8 cellular contexts compared by ENCODE assay signal in the genomic region with DNA sequence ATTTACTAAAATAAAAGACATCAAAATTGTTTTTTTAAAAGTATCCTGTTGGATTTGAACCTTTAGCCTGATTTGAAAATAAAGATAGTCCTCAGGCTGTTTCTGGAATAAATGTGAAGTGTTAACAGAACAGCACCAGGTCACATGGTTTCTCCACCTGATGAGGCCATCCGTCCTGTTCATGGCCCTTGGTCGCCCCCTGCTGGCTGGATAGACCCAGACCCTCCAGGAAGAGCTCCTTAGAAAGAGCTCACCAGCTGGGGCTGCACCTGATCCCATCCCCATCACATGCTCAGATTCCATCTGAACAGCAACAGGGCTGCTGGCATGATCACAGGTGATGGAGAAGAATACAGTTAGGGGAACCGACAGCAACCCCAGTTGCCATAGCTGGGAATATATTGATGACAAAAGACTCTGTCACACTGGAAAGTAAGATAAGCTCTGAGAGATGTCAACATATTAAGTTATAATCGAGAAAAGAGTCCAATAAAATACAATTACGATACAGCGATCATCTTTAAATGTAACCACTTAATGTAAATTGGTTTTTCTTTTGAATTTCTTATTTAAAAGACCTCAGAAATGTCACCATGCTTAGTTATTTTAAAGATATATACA. TPM values are rescaled to one million over a fixed set of nuclear protein-coding genes. Genes with fewer than 3 reads are reported as not detected.
A peak's percentile ranks its signal among the peaks of the same experiment; 100 is the strongest.
DNase-seq lines count a peak whose midpoint lies in the region; ATAC-seq and TF ChIP-seq lines count a peak whose summit lies in the region.

No MANE protein-coding gene starts in this region.

- BruUV-seq in OCI-LY7 (replicated peaks; lab: Mats Ljungman, UMichigan) = no TSS peak

- no peaks in the 10 kb centered on the region for H3K36me3 Mint-ChIP-seq in natural killer cell treated with Interleukin-12 subunit alpha and Interleukin-12 subunit beta and Interleukin-15 and Interleukin-18, amount 100 ng/mL, for 72 hours

- H3K4me3 Mint-ChIP-seq in natural killer cell treated with Interleukin-12 subunit alpha and Interleukin-12 subunit beta and Interleukin-15 and Interleukin-18, amount 100 ng/mL, for 72 hours = no peak overlapping the region

- no peaks in the 10 kb centered on the region for H3K4me1 ChIP-seq in OCI-LY7 (ENCODE audit: insufficient read depth, low read length, poor library complexity, severe bottlenecking)
- no peaks in the 10 kb centered on the region for H3K4me1 ChIP-seq in esophagus muscularis mucosa

- H3K9me3 Mint-ChIP-seq in natural killer cell treated with Interleukin-12 subunit alpha and Interleukin-12 subunit beta and Interleukin-15 and Interleukin-18, amount 100 ng/mL, for 72 hours = no peaks in the 10 kb centered on the region

- no peaks in the 10 kb centered on the region for H4K20me1 ChIP-seq in OCI-LY7 (ENCODE audit: insufficient read depth, low read length)

- DNase-seq in DMS79 (lab: John Stamatoyannopoulos, UW) (peak; percentile 45), HUDEP-2 (lab: John Stamatoyannopoulos, UW; ENCODE audit: unreplicated experiment in 76 of 76) (peak in 71 of 76 experiments; percentile 1 to 79 (median 57)), OCI-LY7 (ENCODE audit: low spot score) (peak; percentile 74), activated T-cell treated with anti-CD3 and anti-CD28 coated beads for 4 hours (peak; percentile 83), esophagus muscularis mucosa (ENCODE audit: extremely low spot score) (peak; percentile 95)
- DNase-seq in natural killer cell treated with Interleukin-12 subunit alpha and Interleukin-12 subunit beta and Interleukin-15 and Interleukin-18, amount 100 ng/mL, for 72 hours (ENCODE audit: low spot score) = peak; percentile 76
- peak; percentile 80 for DNase-seq in stimulated activated naive CD4-positive, alpha-beta T cell treated with Interleukin-2 at 50 U/mL for 16 hours (lab: John Stamatoyannopoulos, UW)

- no peak overlapping the region for H3K4me2 ChIP-seq in OCI-LY7 (ENCODE audit: low read length)

- no peaks in the 10 kb centered on the region for H3K9me2 ChIP-seq in OCI-LY7 (ENCODE audit: insufficient read depth, low read length)

- no peaks in the 10 kb centered on the region for H3K36me3 ChIP-seq in OCI-LY7 (ENCODE audit: insufficient read depth, low read length)
- H3K36me3 ChIP-seq in esophagus muscularis mucosa = no peaks in the 10 kb centered on the region

- 38% methylated on average over 6 of the region's 6 CpGs for WGBS in esophagus muscularis mucosa

- CTCF ChIA-PET in OCI-LY7 (lab: Charles Lee; ENCODE audit: unreplicated experiment) = interaction anchor here (0.6 to 0.8 kb wide), 2 partner anchors 231 to 240 kb away, joined by 3 read pairs; no protein-coding TSS in a partner anchor

- H3K27ac ChIP-seq in OCI-LY7 (ENCODE audit: low read depth, low read length, poor library complexity, severe bottlenecking) (no peak overlapping the region), esophagus muscularis mucosa (replicated peaks in 1 of 4) (no peak overlapping the region)

- peaks cover 0 to 11% of the 10 kb centered on the region in 2 donors for H3K27me3 Mint-ChIP-seq in natural killer cell treated with Interleukin-12 subunit alpha and Interleukin-12 subunit beta and Interleukin-15 and Interleukin-18, amount 100 ng/mL, for 72 hours

- no peaks in the 10 kb centered on the region for H3K79me2 ChIP-seq in OCI-LY7 (ENCODE audit: insufficient read depth, low read depth, low read length)

- intact Hi-C loops in OCI-LY7 (cut with micrococcal nuclease; ENCODE audit: unreplicated experiment) (loop anchor here (10.0 kb wide), 1 partner anchor 193 kb away; a partner anchor contains a TSS), esophagus muscularis mucosa (cut with DNase I) (no loop called here)

- POLR2A ChIA-PET in OCI-LY7 (lab: Charles Lee) = no interaction called here

- TF ChIP-seq EP300 in esophagus muscularis mucosa (IDR thresholded peaks at IDR 0.05) = no peak

- H3K4me3 ChIP-seq in OCI-LY7 (ENCODE audit: low read depth, low read length, poor library complexity, severe bottlenecking) = no peak overlapping the region
- H3K4me3 ChIP-seq in esophagus muscularis mucosa = no peak overlapping the region

- H2AFZ ChIP-seq in OCI-LY7 (ENCODE audit: low read length) = no peak overlapping the region

- H3K27me3 ChIP-seq in esophagus muscularis mucosa = peaks cover 0 to 4% (median 0%) of the 10 kb centered on the region in 4 donors

- TF ChIP-seq POLR2A in esophagus muscularis mucosa (IDR thresholded peaks at IDR 0.05; ENCODE audit: low read depth) = no peak

- peak; percentile 92 for TF ChIP-seq CTCF in OCI-LY7 (conservative IDR thresholded peaks at IDR 0.05; ENCODE audit: low read length)
- peak; percentile 68 to 78 (median 74) for TF ChIP-seq CTCF in esophagus muscularis mucosa (IDR thresholded peaks at IDR 0.05)

- H3K4me1 Mint-ChIP-seq in natural killer cell treated with Interleukin-12 subunit alpha and Interleukin-12 subunit beta and Interleukin-15 and Interleukin-18, amount 100 ng/mL, for 72 hours (ENCODE audit: low read depth in 2 of 2) = no peaks in the 10 kb centered on the region

- no peak overlapping the region for H3K27ac Mint-ChIP-seq in natural killer cell treated with Interleukin-12 subunit alpha and Interleukin-12 subunit beta and Interleukin-15 and Interleukin-18, amount 100 ng/mL, for 72 hours

- no peaks in the 10 kb centered on the region for H3K9me3 ChIP-seq in OCI-LY7 (ENCODE audit: low read length)
- H3K9me3 ChIP-seq in esophagus muscularis mucosa = no peaks in the 10 kb centered on the region

- peak; percentile 100 for ATAC-seq in GM21529 (IDR thresholded peaks at IDR 0.05; ENCODE audit: unreplicated experiment)
- ATAC-seq in natural killer cell treated with Interleukin-12 subunit alpha and Interleukin-12 subunit beta and Interleukin-15 and Interleukin-18, amount 100 ng/mL, for 72 hours = peak; percentile 78 to 84

RNA-seq across cellular contexts. Expression of a gene that starts 4.8 kb away (rescaled TPM):
- total RNA-seq in OCI-LY7 (2014; rRNA removed; shearing (Covaris generic)) = not detected in 2 replicates
- total RNA-seq in OCI-LY7 (2022) (not detected in 2 replicates), esophagus muscularis mucosa (not detected)
- not detected for total RNA-seq in natural killer cell treated with Interleukin-12 subunit alpha and Interleukin-12 subunit beta and Interleukin-15 and Interleukin-18, amount 100 ng/mL, for 72 hours

RNA-seq across cellular contexts. Expression of a gene that starts 18.4 kb away (rescaled TPM):
- total RNA-seq in OCI-LY7 (2014; rRNA removed; shearing (Covaris generic)) = not detected in 2 replicates
- total RNA-seq in OCI-LY7 (2022) (not detected in 2 replicates), esophagus muscularis mucosa (not detected)
- total RNA-seq in natural killer cell treated with Interleukin-12 subunit alpha and Interleukin-12 subunit beta and Interleukin-15 and Interleukin-18, amount 100 ng/mL, for 72 hours = not detected

RNA-seq across cellular contexts. Expression of a gene that starts 41.7 kb away (rescaled TPM):
- total RNA-seq in OCI-LY7 (2014; rRNA removed; shearing (Covaris generic)) = not detected in 2 replicates
- total RNA-seq in OCI-LY7 (2022) (not detected in 2 replicates), esophagus muscularis mucosa (not detected)
- not detected for total RNA-seq in natural killer cell treated with Interleukin-12 subunit alpha and Interleukin-12 subunit beta and Interleukin-15 and Interleukin-18, amount 100 ng/mL, for 72 hours

RNA-seq across cellular contexts. Expression of a gene that starts 55.4 kb away (rescaled TPM):
- total RNA-seq in OCI-LY7 (2014; rRNA removed; shearing (Covaris generic)) = not detected in 2 replicates
- total RNA-seq in OCI-LY7 (2022) = not detected in 2 replicates
- 1 to 10 TPM in 1 of 4 donors, under 1 TPM in 2, not detected in 1; 0.71 to 2.5 (median 0.83) TPM for total RNA-seq in esophagus muscularis mucosa
- total RNA-seq in natural killer cell treated with Interleukin-12 subunit alpha and Interleukin-12 subunit beta and Interleukin-15 and Interleukin-18, amount 100 ng/mL, for 72 hours = 1 to 10 TPM in 1 of 2 donors, under 1 TPM in 1; 0.38 to 1.7 TPM

RNA-seq across cellular contexts. Expression of a gene that starts 58.2 kb away (rescaled TPM):
- total RNA-seq in OCI-LY7 (2014; rRNA removed; shearing (Covaris generic)) = not detected in 2 replicates
- total RNA-seq in OCI-LY7 (2022) = not detected in 2 replicates
- not detected for total RNA-seq in esophagus muscularis mucosa
- total RNA-seq in natural killer cell treated with Interleukin-12 subunit alpha and Interleukin-12 subunit beta and Interleukin-15 and Interleukin-18, amount 100 ng/mL, for 72 hours = not detected

Comparison
In these comparisons a context has a peak if more than half of its experiments do, and no peak if none do; other contexts are left out.
1. DNase-seq: peak in every context shown above with its lines; median percentile 95 in esophagus muscularis mucosa; 83 in activated T-cell treated with anti-CD3 and anti-CD28 coated beads for 4 hours; 80 in stimulated activated naive CD4-positive, alpha-beta T cell treated with Interleukin-2 at 50 U/mL for 16 hours; 76 in natural killer cell treated with Interleukin-12 subunit alpha and Interleukin-12 subunit beta and Interleukin-15 and Interleukin-18, amount 100 ng/mL, for 72 hours; 74 in OCI-LY7; 57 in HUDEP-2; 45 in DMS79.